In genomic region chr1:170290971-170291370, GRCh38 we compare ENCODE assay signal across 17 cellular contexts.
"Had no signal": no experiment of that assay in that cellular context is flagged by ENCODE, and none has a peak within 500 bp of the region (broad histone marks: within the 10 kb centered on the region; RNA-seq: fewer than 3 reads in every experiment).

No MANE protein-coding gene starts in this region.

- ATAC-seq: body of pancreas; mucosa of descending colon; naive thymus-derived CD4-positive, alpha-beta T cell; stimulated activated naive CD8-positive, alpha-beta T cell treated with anti-CD3 and anti-CD28 coated beads, Interleukin-15, Interleukin-2, amounts not matched to agents 100 U/mL and 50 U/mL, for 24 hours; T-cell had no signal

- H3K9me3 ChIP-seq: body of pancreas, left ventricle myocardium inferior, mucosa of descending colon, suprapubic skin had no signal

- H3K27ac ChIP-seq: body of pancreas, left ventricle myocardium inferior, suprapubic skin, VCaP had no signal

- DNase-seq: activated CD4-positive, alpha-beta T cell treated with anti-CD3 and anti-CD28 coated beads for 1 hour; activated CD4-positive, alpha-beta T cell treated with anti-CD3 and anti-CD28 coated beads, Interleukin-2, amount 50 U/mL, for 4 hours; activated naive CD4-positive, alpha-beta T cell treated with anti-CD3 and anti-CD28 coated beads, Interleukin-2, amount 10 ng/mL, durations not matched to agents 7 days and 5 days; body of pancreas; central memory CD4-positive, alpha-beta T cell; effector CD8-positive, alpha-beta T cell; kidney; left ventricle myocardium inferior; mucosa of descending colon; naive thymus-derived CD4-positive, alpha-beta T cell; stimulated activated naive CD8-positive, alpha-beta T cell treated with anti-CD3 and anti-CD28 coated beads, Interleukin-15, Interleukin-2, amounts not matched to agents 100 U/mL and 50 U/mL, for 24 hours; T-cell; T1000; trophoblast cell had no signal

- H3K4me1 ChIP-seq: body of pancreas, left ventricle myocardium inferior, suprapubic skin had no signal

- H3K36me3 ChIP-seq: left ventricle myocardium inferior, suprapubic skin had no signal

- H3K27me3 ChIP-seq: body of pancreas, suprapubic skin had no signal

- H3K4me3 ChIP-seq: body of pancreas, left ventricle myocardium inferior, mucosa of descending colon, skin epidermis, suprapubic skin had no signal
